In genomic region chr10:87928996-87929395, GRCh38 we compare ENCODE assay signal across 26 cellular contexts.
DNase-seq lines count a peak whose midpoint lies in the region; ATAC-seq and TF ChIP-seq lines count a peak whose summit lies in the region.
"Had no signal": no experiment of that assay in that cellular context is flagged by ENCODE, and none has a peak within 500 bp of the region (broad histone marks: within the 10 kb centered on the region; RNA-seq: fewer than 3 reads in every experiment).

No MANE protein-coding gene starts in this region.

- H3K9me3 Mint-ChIP-seq in CD4-positive, alpha-beta T cell: no peaks in the 10 kb centered on the region
- peaks cover 5% of the 10 kb centered on the region for H3K9me3 Mint-ChIP-seq in activated T-helper 17 cell treated with anti-CD3 and anti-CD28 coated beads, Interleukin-2, amount 50 U/mL, for 72 hours
- peaks cover 0 to 2% (median 0%) of the 10 kb centered on the region in 7 donors for H3K9me3 Mint-ChIP-seq in naive B cell
- H3K9me3 Mint-ChIP-seq: activated naive CD4-positive, alpha-beta T cell treated with anti-CD3 and anti-CD28 coated beads, Interleukin-2, amount 10 ng/mL, durations not matched to agents 7 days and 5 days; activated T-cell treated with anti-CD3 and anti-CD28 coated beads, Interleukin-2, amount 50 U/mL, for 4 hours; CD14-positive monocyte; neural progenitor cell; WTC11 had no signal

- no peaks in the 10 kb centered on the region for H3K9me3 ChIP-seq in CD4-positive, alpha-beta T cell (ENCODE audit: control insufficient read depth, low read length)
- no peaks in the 10 kb centered on the region for H3K9me3 ChIP-seq in psoas muscle
- H3K9me3 ChIP-seq: heart left ventricle, mucosa of descending colon, testis had no signal

- H3K36me3 Mint-ChIP-seq in CD4-positive, alpha-beta T cell (ENCODE audit: low read depth): peaks cover 81% of the 10 kb centered on the region
- peaks cover 65% of the 10 kb centered on the region for H3K36me3 Mint-ChIP-seq in activated T-helper 17 cell treated with anti-CD3 and anti-CD28 coated beads, Interleukin-2, amount 50 U/mL, for 72 hours (ENCODE audit: low read depth)
- peaks cover 23 to 32% of the 10 kb centered on the region in 2 donors for H3K36me3 Mint-ChIP-seq in naive B cell

- POLR2A ChIA-PET in CD4-positive, alpha-beta T cell (lab: Charles Lee): interaction anchor here (1.1 to 4.9 kb wide), 2 partner anchors 10 to 66 kb away, joined by 5 to 21 read pairs; partner anchors contain the start of genes KLLN and PTEN

- no peaks in the 10 kb centered on the region for H3K27me3 Mint-ChIP-seq in CD4-positive, alpha-beta T cell
- no peaks in the 10 kb centered on the region for H3K27me3 Mint-ChIP-seq in activated T-helper 17 cell treated with anti-CD3 and anti-CD28 coated beads, Interleukin-2, amount 50 U/mL, for 72 hours
- H3K27me3 Mint-ChIP-seq in naive B cell: no peaks in the 10 kb centered on the region
- H3K27me3 Mint-ChIP-seq: activated naive CD4-positive, alpha-beta T cell treated with anti-CD3 and anti-CD28 coated beads, Interleukin-2, amount 10 ng/mL, durations not matched to agents 7 days and 5 days; progenitor cell of endocrine pancreas had no signal

- H3K27ac Mint-ChIP-seq in CD4-positive, alpha-beta T cell: peak overlapping the region; percentile 12
- peak overlapping the region; percentile 38 for H3K27ac Mint-ChIP-seq in activated T-helper 17 cell treated with anti-CD3 and anti-CD28 coated beads, Interleukin-2, amount 50 U/mL, for 72 hours
- H3K27ac Mint-ChIP-seq in naive B cell: peak overlapping the region in 2 of 6 donors; percentile 28 to 70
- H3K27ac Mint-ChIP-seq: activated naive CD4-positive, alpha-beta T cell treated with anti-CD3 and anti-CD28 coated beads, Interleukin-2, amount 10 ng/mL, durations not matched to agents 7 days and 5 days; neural progenitor cell; progenitor cell of endocrine pancreas had no signal

- 72 to 78% (median 76%) methylated on average over 3 of the region's 3 CpGs for WGBS in psoas muscle, 3 donors

- no peak overlapping the region for H3K27ac ChIP-seq in CD4-positive, alpha-beta T cell (ENCODE audit: low read depth, low read length)
- no peak overlapping the region for H3K27ac ChIP-seq in psoas muscle
- H3K27ac ChIP-seq: neural progenitor cell, testis had no signal

- H3K4me3 Mint-ChIP-seq in CD4-positive, alpha-beta T cell: no peak overlapping the region
- peak overlapping the region; percentile 32 for H3K4me3 Mint-ChIP-seq in activated T-helper 17 cell treated with anti-CD3 and anti-CD28 coated beads, Interleukin-2, amount 50 U/mL, for 72 hours
- H3K4me3 Mint-ChIP-seq in naive B cell: peak overlapping the region in 3 of 8 donors; percentile 16 to 35 (median 24)
- H3K4me3 Mint-ChIP-seq: activated naive CD4-positive, alpha-beta T cell treated with anti-CD3 and anti-CD28 coated beads, Interleukin-2, amount 10 ng/mL, durations not matched to agents 7 days and 5 days; activated T-cell treated with anti-CD3 and anti-CD28 coated beads, Interleukin-2, amount 50 U/mL, for 4 hours; CD14-positive monocyte; neural progenitor cell; WTC11 had no signal

- intact Hi-C loops in CD4-positive, alpha-beta T cell (cut with DNase I, micrococcal nuclease): no loop called here
- intact Hi-C loops in psoas muscle (cut with DNase I): loop anchor here in 1 of 2 donors (5.0 kb wide), 1 partner anchor 62 kb away; no protein-coding TSS in a partner anchor

- H3K4me1 ChIP-seq in psoas muscle: peaks cover 65% of the 10 kb centered on the region
- H3K4me1 ChIP-seq: neural progenitor cell, testis had no signal

- no peak for TF ChIP-seq CTCF in CD4-positive, alpha-beta T cell (IDR thresholded peaks at IDR 0.05)
- no peak for TF ChIP-seq CTCF in psoas muscle (IDR thresholded peaks at IDR 0.05)

- ATAC-seq in CD4-positive, alpha-beta T cell (ENCODE audit: poor library complexity): no peak
- ATAC-seq in GM19395 (IDR thresholded peaks at IDR 0.05; ENCODE audit: unreplicated experiment): peak; percentile 42
- ATAC-seq in activated T-helper 17 cell treated with anti-CD3 and anti-CD28 coated beads, Interleukin-2, amount 50 U/mL, for 72 hours (replicated peaks): peak; percentile 38
- peak; percentile 79 to 81 for ATAC-seq in naive B cell (ENCODE audit: low read depth in 2 of 2)
- ATAC-seq in psoas muscle: no peak
- ATAC-seq: heart left ventricle, left colon, mucosa of descending colon, WTC11 had no signal

- H3K4me1 Mint-ChIP-seq in CD4-positive, alpha-beta T cell (ENCODE audit: low read depth): peaks cover 83% of the 10 kb centered on the region
- peaks cover 43% of the 10 kb centered on the region for H3K4me1 Mint-ChIP-seq in activated T-helper 17 cell treated with anti-CD3 and anti-CD28 coated beads, Interleukin-2, amount 50 U/mL, for 72 hours
- peaks cover 55 to 65% (median 57%) of the 10 kb centered on the region in 3 donors for H3K4me1 Mint-ChIP-seq in naive B cell

- peaks cover 0 to 18% of the 10 kb centered on the region in 2 donors for H3K36me3 ChIP-seq in psoas muscle (ENCODE audit: insufficient read depth in 1 of 2, low read depth in 1 of 2)

- no peak overlapping the region for H3K4me3 ChIP-seq in psoas muscle
- H3K4me3 ChIP-seq: dorsolateral prefrontal cortex, heart left ventricle, mucosa of descending colon, neural progenitor cell, testis had no signal

- CTCF ChIA-PET in CD4-positive, alpha-beta T cell (lab: Charles Lee): no interaction called here

- no peak for DNase-seq in CD4-positive, alpha-beta T cell
- DNase-seq in naive B cell (peak; percentile 2), NCI-H446 (lab: John Stamatoyannopoulos, UW) (no peak), SIG-M5 (lab: John Stamatoyannopoulos, UW) (no peak), activated gamma-delta T cell (lab: John Stamatoyannopoulos, UW) (no peak), psoas muscle (no peak)
- DNase-seq: activated CD8-positive, alpha-beta memory T cell treated with anti-CD3 and anti-CD28 coated beads for 24 hours; activated naive CD4-positive, alpha-beta T cell treated with anti-CD3 and anti-CD28 coated beads, Interleukin-2, amount 10 ng/mL, durations not matched to agents 7 days and 5 days; activated T-cell treated with anti-CD3 and anti-CD28 coated beads, Interleukin-2, amount 50 U/mL, for 4 hours; aorta; central memory CD4-positive, alpha-beta T cell; dorsolateral prefrontal cortex; GDM1; heart left ventricle; left colon; mucosa of descending colon; NCI-H1417 treated with DMSO at 0.1 percent for 48 hours; NCI-H69; T-helper 9 cell; testis had no signal

- no peaks in the 10 kb centered on the region for H3K27me3 ChIP-seq in CD4-positive, alpha-beta T cell (ENCODE audit: control insufficient read depth, insufficient read depth, low read length)
- no peaks in the 10 kb centered on the region for H3K27me3 ChIP-seq in psoas muscle (ENCODE audit: insufficient read depth in 3 of 3, low read length in 2 of 3)
- H3K27me3 ChIP-seq: dorsolateral prefrontal cortex, heart left ventricle, neural progenitor cell, testis had no signal

Comparison
In these comparisons a context has a peak if more than half of its experiments do, and no peak if none do; other contexts are left out.
1. ATAC-seq: peak in GM19395 (single experiment), activated T-helper 17 cell treated with anti-CD3 and anti-CD28 coated beads, Interleukin-2, amount 50 U/mL, for 72 hours (single experiment) and naive B cell (2 of 2); none in CD4-positive, alpha-beta T cell (single experiment) and psoas muscle (0 of 4).